In genomic region chr1:52907068-52907811, GRCh38 we compare ENCODE assay signal across 1 cellular context.
TF ChIP-seq lines count a peak whose summit lies in the region.

No MANE protein-coding gene starts in this region.

TF ChIP-seq in K562, 482 proteins besides CTCF, POLR2A, EP300 and RAD21 (continued from another document and continues in another):
- TF ChIP-seq ZNF280B (CRISPR knock-in tag; IDR thresholded peaks at IDR 0.05) (no peak), CBFA2T2 (conservative IDR thresholded peaks at IDR 0.05) (no peak), ZNF316 (IDR thresholded peaks at IDR 0.05) (no peak), NFRKB (IDR thresholded peaks at IDR 0.05; ENCODE audit: low read depth) (no peak), MTA3 (IDR thresholded peaks at IDR 0.05; ENCODE audit: borderline replicate concordance) (no peak), GATAD2A (IDR thresholded peaks at IDR 0.05) (no peak), POLR2G (IDR thresholded peaks at IDR 0.05; ENCODE audit: low read depth, low read length) (no peak), NCOA2 (IDR thresholded peaks at IDR 0.05; ENCODE audit: partially characterized antibody in 2 of 2) (no peak), CHD1 (IDR thresholded peaks at IDR 0.05; ENCODE audit: low read length) (no peak), JUN (IDR thresholded peaks at IDR 0.05; ENCODE audit: borderline replicate concordance, low read depth, low read length) (peak; percentile 94), JUN (CRISPR knock-in tag; IDR thresholded peaks at IDR 0.05; ENCODE audit: borderline replicate concordance) (no peak), MAX (CRISPR knock-in tag; IDR thresholded peaks at IDR 0.05) (no peak), ZFPM2 (CRISPR knock-in tag; IDR thresholded peaks at IDR 0.05) (no peak), STAG1 (CRISPR knock-in tag; IDR thresholded peaks at IDR 0.05; ENCODE audit: borderline replicate concordance) (no peak), COPS2 (conservative IDR thresholded peaks at IDR 0.05) (no peak), CHD7 (IDR thresholded peaks at IDR 0.05; ENCODE audit: low read depth, low read length) (no peak), ZBED1 (IDR thresholded peaks at IDR 0.05) (no peak), GTF2A2 (tag; IDR thresholded peaks at IDR 0.05) (no peak), ZNF280A (IDR thresholded peaks at IDR 0.05; ENCODE audit: low read depth, partially characterized antibody) (no peak), HIVEP1 (CRISPR knock-in tag; IDR thresholded peaks at IDR 0.05) (no peak), CCNT2 (IDR thresholded peaks at IDR 0.05; ENCODE audit: borderline replicate concordance, extremely low read depth, insufficient read length, low read depth, low read length) (no peak), ZNF717 (CRISPR knock-in tag; IDR thresholded peaks at IDR 0.05) (no peak), ZEB2 (IDR thresholded peaks at IDR 0.05) (peak; percentile 17; the same call in 1 of the 2 replicates), TCF3 (CRISPR knock-in tag; IDR thresholded peaks at IDR 0.05) (peak; percentile 41), SFPQ (IDR thresholded peaks at IDR 0.05; ENCODE audit: low read depth, low read length) (no peak), ZBTB40 (IDR thresholded peaks at IDR 0.05) (no peak), ZBTB40 (CRISPR knock-in tag; IDR thresholded peaks at IDR 0.05) (no peak), ZNF507 (tag; conservative IDR thresholded peaks at IDR 0.05) (no peak), ZNF79 (CRISPR knock-in tag; IDR thresholded peaks at IDR 0.05; ENCODE audit: low read depth) (no peak), HBP1 (CRISPR knock-in tag; IDR thresholded peaks at IDR 0.05) (no peak)
